8 cellular contexts compared by ENCODE assay signal in genomic region chr14:91573894-91574837, GRCh38.
A peak's percentile ranks its signal among the peaks of the same experiment; 100 is the strongest.
DNase-seq lines count a peak whose midpoint lies in the region; ATAC-seq and TF ChIP-seq lines count a peak whose summit lies in the region.

No MANE protein-coding gene starts in this region.

- peak overlapping the region; percentile 81 for H3K4me3 Mint-ChIP-seq in endothelial cell (ENCODE audit: unreplicated experiment)

- no peaks in the 10 kb centered on the region for H3K4me1 ChIP-seq in HEK293 (ENCODE audit: control insufficient read depth, insufficient read depth, low read length)
- H3K4me1 ChIP-seq in muscle layer of colon (ENCODE audit: insufficient read depth, low read length): peaks cover 5% of the 10 kb centered on the region

- H3K36me3 Mint-ChIP-seq in endothelial cell (ENCODE audit: low read depth, unreplicated experiment): peaks cover 14% of the 10 kb centered on the region

- H3K27me3 ChIP-seq in muscle layer of colon (ENCODE audit: control insufficient read depth in 1 of 2, insufficient read depth in 2 of 2, low read length in 2 of 2): no peaks in the 10 kb centered on the region

- no peak overlapping the region for H3K27ac Mint-ChIP-seq in endothelial cell (ENCODE audit: unreplicated experiment)

- no peak overlapping the region for H3K9ac ChIP-seq in muscle layer of colon (ENCODE audit: low read length)

- no peak overlapping the region; the same call in 1 of the 2 replicates for H3K27ac ChIP-seq in HEK293 (ENCODE audit: extremely low read depth, low read depth, low read length)
- H3K27ac ChIP-seq in muscle layer of colon (ENCODE audit: low read depth, low read length): no peak overlapping the region

- DNase-seq in AG20443 (ENCODE audit: low spot score): peak; percentile 83
- DNase-seq in NCI-H510A (lab: John Stamatoyannopoulos, UW): peak; percentile 85
- DNase-seq in activated T-cell treated with anti-CD3 and anti-CD28 coated beads for 1 hour (ENCODE audit: low read depth): peak; percentile 59
- DNase-seq in endothelial cell (ENCODE audit: low spot score): peak; percentile 31
- DNase-seq in stimulated activated CD8-positive, alpha-beta memory T cell treated with anti-CD3 and anti-CD28 coated beads, Interleukin-4, amount 100 ng/mL, for 24 hours (ENCODE audit: low read depth): peak; percentile 82

- CTCF ChIA-PET in HEK293 (lab: Yijun Ruan, JAX): interaction anchor here (0.7 kb wide), 2 partner anchors 9 to 683 kb away, joined by 3 to 4 read pairs; no protein-coding TSS in a partner anchor

- peaks cover 8% of the 10 kb centered on the region for H3K9me3 Mint-ChIP-seq in endothelial cell (ENCODE audit: unreplicated experiment)

- H3K4me3 ChIP-seq in HEK293 (ENCODE audit: low read depth, low read length) (peak overlapping the region; percentile 50), muscle layer of colon (ENCODE audit: low read depth in 1 of 2, low read length in 2 of 2) (peak overlapping the region; percentile 36 to 45)

- ATAC-seq in GM21381 (IDR thresholded peaks at IDR 0.05; ENCODE audit: unreplicated experiment): no peak

- H3K27me3 Mint-ChIP-seq in endothelial cell (ENCODE audit: unreplicated experiment): peaks cover 21% of the 10 kb centered on the region

- TF ChIP-seq CTCF in HEK293 (tag by site-specific recombination; IDR thresholded peaks at IDR 0.05): no peak; the same call in 1 of the 2 replicates
- TF ChIP-seq CTCF in endothelial cell (IDR thresholded peaks at IDR 0.05; ENCODE audit: unreplicated experiment): no peak

- no peaks in the 10 kb centered on the region for H3K36me3 ChIP-seq in HEK293 (ENCODE audit: control insufficient read depth in 2 of 2, insufficient read depth in 1 of 2, low read length in 2 of 2)
- no peaks in the 10 kb centered on the region for H3K36me3 ChIP-seq in muscle layer of colon (ENCODE audit: insufficient read depth, low read length)

- POLR2A ChIA-PET in HEK293 (lab: Yijun Ruan, JAX): interaction anchor here (0.6 kb wide), 1 partner anchor 64 kb away, joined by 3 read pairs; the partner anchor contains the start of gene PPP4R3A

- no peaks in the 10 kb centered on the region for H3K9me3 ChIP-seq in HEK293 (ENCODE audit: control insufficient read depth, insufficient read depth, low read depth, low read length)
- H3K9me3 ChIP-seq in muscle layer of colon (ENCODE audit: low read length): no peaks in the 10 kb centered on the region

- peaks cover 7% of the 10 kb centered on the region for H3K4me1 Mint-ChIP-seq in endothelial cell (ENCODE audit: unreplicated experiment)

TF ChIP-seq in HEK293, 187 proteins besides CTCF, POLR2A, EP300 and RAD21 (continues in another document):
- no peak for TF ChIP-seq ZNF155 (tag by site-specific recombination; IDR thresholded peaks at IDR 0.05)
- 0 out of 2 replicates have a peak, but pooled peaks have one; percentile 12 for TF ChIP-seq YY2 (tag by site-specific recombination; IDR thresholded peaks at IDR 0.05)
- TF ChIP-seq PRDM2 (tag by site-specific recombination; IDR thresholded peaks at IDR 0.05; ENCODE audit: borderline replicate concordance): no peak
- TF ChIP-seq ZBTB48 (tag by site-specific recombination; IDR thresholded peaks at IDR 0.05): peak; percentile 90
- TF ChIP-seq ZNF10 (tag by site-specific recombination; IDR thresholded peaks at IDR 0.05): no peak
- TF ChIP-seq ZBTB20 (tag by site-specific recombination; IDR thresholded peaks at IDR 0.05): peak; percentile 55
- peak; percentile 82 for TF ChIP-seq SP2 (tag by site-specific recombination; IDR thresholded peaks at IDR 0.05)
- TF ChIP-seq ZFHX2 (tag by site-specific recombination; conservative IDR thresholded peaks at IDR 0.05): peak; percentile 98
- peak; percentile 93 for TF ChIP-seq SP3 (tag by site-specific recombination; IDR thresholded peaks at IDR 0.05)
- TF ChIP-seq ZNF274 (IDR thresholded peaks at IDR 0.05; ENCODE audit: low read length): no peak
- no peak for TF ChIP-seq ZNF274 (tag by site-specific recombination; IDR thresholded peaks at IDR 0.05; ENCODE audit: borderline replicate concordance)
- TF ChIP-seq ZBTB26 (tag by site-specific recombination; optimal IDR thresholded peaks at IDR 0.05): peak; percentile 92
- peak; percentile 67 for TF ChIP-seq KLF16 (tag by site-specific recombination; IDR thresholded peaks at IDR 0.05)
- TF ChIP-seq ZNF629 (tag by site-specific recombination; IDR thresholded peaks at IDR 0.05): peak; percentile 66
- no peak for TF ChIP-seq ZNF529 (tag by site-specific recombination; IDR thresholded peaks at IDR 0.05; ENCODE audit: insufficient replicate concordance)
- peak; percentile 49; the same call in 1 of the 2 replicates for TF ChIP-seq ZSCAN30 (tag by site-specific recombination; IDR thresholded peaks at IDR 0.05)
- no peak for TF ChIP-seq ZNF148 (tag by site-specific recombination; IDR thresholded peaks at IDR 0.05; ENCODE audit: borderline replicate concordance)
- no peak for TF ChIP-seq ZNF324 (tag by site-specific recombination; IDR thresholded peaks at IDR 0.05)
- peak; percentile 93 for TF ChIP-seq ZNF335 (tag by site-specific recombination; conservative IDR thresholded peaks at IDR 0.05)
- TF ChIP-seq ZNF202 (tag by site-specific recombination; IDR thresholded peaks at IDR 0.05; ENCODE audit: borderline replicate concordance): peak; percentile 89; the same call in 1 of the 2 replicates
- TF ChIP-seq ZNF112 (tag by site-specific recombination; IDR thresholded peaks at IDR 0.05): no peak
- no peak for TF ChIP-seq ZNF555 (tag by site-specific recombination; conservative IDR thresholded peaks at IDR 0.05)

Comparison
In these comparisons a context has a peak if more than half of its experiments do, and no peak if none do; other contexts are left out.
1. DNase-seq: peak in every context shown above with its lines; median percentile 85 in NCI-H510A; 83 in AG20443; 82 in stimulated activated CD8-positive, alpha-beta memory T cell treated with anti-CD3 and anti-CD28 coated beads, Interleukin-4, amount 100 ng/mL, for 24 hours; 59 in activated T-cell treated with anti-CD3 and anti-CD28 coated beads for 1 hour; 31 in endothelial cell.